In genomic region chr5:150626853-150627276, GRCh38 we compare ENCODE assay signal across 13 cellular contexts. TPM values are rescaled to one million over a fixed set of nuclear protein-coding genes. Genes with fewer than 3 reads are reported as not detected.
DNase-seq lines count a peak whose midpoint lies in the region; ATAC-seq, FAIRE-seq and TF ChIP-seq lines count a peak whose summit lies in the region.
"Had no signal": no experiment of that assay in that cellular context is flagged by ENCODE, and none has a peak within 500 bp of the region (broad histone marks: within the 10 kb centered on the region; RNA-seq: fewer than 3 reads in every experiment).

No MANE protein-coding gene starts in this region.

- peak; percentile 55 for DNase-seq in AG20443 (ENCODE audit: low spot score)
- DNase-seq in GM12878 (ENCODE audit: low read depth, low spot score) = no peak
- no peak for DNase-seq in right atrium auricular region (ENCODE audit: low spot score)
- no peak for DNase-seq in prostate gland (ENCODE audit: low spot score)
- no peak for DNase-seq in activated CD8-positive, alpha-beta memory T cell treated with anti-CD3 and anti-CD28 coated beads, Interleukin-2, amount 10 ng/mL, durations not matched to agents 7 days and 5 days
- no peak for DNase-seq in COR-L47 (lab: John Stamatoyannopoulos, UW)
- DNase-seq in activated CD4-positive, alpha-beta memory T cell treated with anti-CD3 and anti-CD28 coated beads, Interleukin-2, amount 10 ng/mL, durations not matched to agents 7 days and 5 days = no peak
- DNase-seq in SKM-1 treated with dmso at 0.1 percent for 144 hours (lab: John Stamatoyannopoulos, UW; ENCODE audit: unreplicated experiment) = no peak
- DNase-seq: ACHN; activated CD4-positive, alpha-beta memory T cell treated with anti-CD3 and anti-CD28 coated beads for 36 hours; activated naive CD8-positive, alpha-beta T cell treated with anti-CD3 and anti-CD28 coated beads, Interleukin-2, amount 10 ng/mL, durations not matched to agents 7 days and 5 days; GDM1; mesendoderm had no signal

- H3K27ac ChIP-seq in GM12878 (ENCODE audit: control insufficient read depth, insufficient read depth) = peak overlapping the region; percentile 59
- peak overlapping the region; percentile 99 for H3K27ac ChIP-seq in right atrium auricular region
- peak overlapping the region; percentile 84 for H3K27ac ChIP-seq in prostate gland

- no peak overlapping the region for H3K4me3 Mint-ChIP-seq in activated CD8-positive, alpha-beta memory T cell treated with anti-CD3 and anti-CD28 coated beads, Interleukin-2, amount 10 ng/mL, durations not matched to agents 7 days and 5 days
- no peak overlapping the region for H3K4me3 Mint-ChIP-seq in activated CD4-positive, alpha-beta memory T cell treated with anti-CD3 and anti-CD28 coated beads, Interleukin-2, amount 10 ng/mL, durations not matched to agents 7 days and 5 days
- H3K4me3 Mint-ChIP-seq: activated CD4-positive, alpha-beta memory T cell treated with anti-CD3 and anti-CD28 coated beads for 36 hours; activated naive CD8-positive, alpha-beta T cell treated with anti-CD3 and anti-CD28 coated beads, Interleukin-2, amount 10 ng/mL, durations not matched to agents 7 days and 5 days had no signal

- peak overlapping the region; percentile 73 for H3K4me2 ChIP-seq in GM12878 (ENCODE audit: control insufficient read depth, insufficient read depth)

- H3K9me3 Mint-ChIP-seq in activated CD8-positive, alpha-beta memory T cell treated with anti-CD3 and anti-CD28 coated beads, Interleukin-2, amount 10 ng/mL, durations not matched to agents 7 days and 5 days (ENCODE audit: low read depth) = no peaks in the 10 kb centered on the region
- no peaks in the 10 kb centered on the region for H3K9me3 Mint-ChIP-seq in activated CD4-positive, alpha-beta memory T cell treated with anti-CD3 and anti-CD28 coated beads, Interleukin-2, amount 10 ng/mL, durations not matched to agents 7 days and 5 days
- H3K9me3 Mint-ChIP-seq: activated CD4-positive, alpha-beta memory T cell treated with anti-CD3 and anti-CD28 coated beads for 36 hours; activated naive CD8-positive, alpha-beta T cell treated with anti-CD3 and anti-CD28 coated beads, Interleukin-2, amount 10 ng/mL, durations not matched to agents 7 days and 5 days had no signal

- H2AFZ ChIP-seq in GM12878 (ENCODE audit: control insufficient read depth, low read depth, low read length) = no peak overlapping the region; the same call in 1 of the 2 replicates

- H3K27me3 Mint-ChIP-seq in activated CD8-positive, alpha-beta memory T cell treated with anti-CD3 and anti-CD28 coated beads, Interleukin-2, amount 10 ng/mL, durations not matched to agents 7 days and 5 days = peaks cover 25% of the 10 kb centered on the region
- peaks cover 28% of the 10 kb centered on the region for H3K27me3 Mint-ChIP-seq in activated CD4-positive, alpha-beta memory T cell treated with anti-CD3 and anti-CD28 coated beads, Interleukin-2, amount 10 ng/mL, durations not matched to agents 7 days and 5 days

- intact Hi-C loops in GM12878 (cut with micrococcal nuclease; ENCODE audit: unreplicated experiment) (loop anchor here (1.0 to 10.0 kb wide), 2 partner anchors 64 to 172 kb away; no protein-coding TSS in a partner anchor), prostate gland (cut with DNase I) (no loop called here)

- no peaks in the 10 kb centered on the region for H3K36me3 ChIP-seq in GM12878 (ENCODE audit: control insufficient read depth in 2 of 2, insufficient read depth in 2 of 2, low read length in 1 of 2)
- peaks cover 8% of the 10 kb centered on the region for H3K36me3 ChIP-seq in right atrium auricular region
- H3K36me3 ChIP-seq in prostate gland = no peaks in the 10 kb centered on the region

- FAIRE-seq in GM12878 (lab: Jason Lieb, UNC) = no peak

- H3K36me3 Mint-ChIP-seq in activated CD8-positive, alpha-beta memory T cell treated with anti-CD3 and anti-CD28 coated beads, Interleukin-2, amount 10 ng/mL, durations not matched to agents 7 days and 5 days = no peaks in the 10 kb centered on the region
- H3K36me3 Mint-ChIP-seq in activated CD4-positive, alpha-beta memory T cell treated with anti-CD3 and anti-CD28 coated beads, Interleukin-2, amount 10 ng/mL, durations not matched to agents 7 days and 5 days (ENCODE audit: low read depth) = no peaks in the 10 kb centered on the region
- H3K36me3 Mint-ChIP-seq: activated CD4-positive, alpha-beta memory T cell treated with anti-CD3 and anti-CD28 coated beads for 36 hours had no signal

- TF ChIP-seq POLR2A in GM12878 (IDR thresholded peaks at IDR 0.05; ENCODE audit: low read depth, low read length) (no peak), prostate gland (IDR thresholded peaks at IDR 0.05) (peak; percentile 43)

- H3K9ac ChIP-seq in GM12878 (ENCODE audit: control insufficient read depth, insufficient read depth, low read length) = peak overlapping the region; percentile 58

- no peak for TF ChIP-seq RAD21 in GM12878 (IDR thresholded peaks at IDR 0.05; ENCODE audit: insufficient read depth, low read depth, low read length)

- ATAC-seq in GM12878 = peak; percentile 11
- ATAC-seq in activated CD8-positive, alpha-beta memory T cell treated with anti-CD3 and anti-CD28 coated beads, Interleukin-2, amount 10 ng/mL, durations not matched to agents 7 days and 5 days = no peak

- 32% methylated on average over 5 of the region's 5 CpGs for WGBS in GM12878 (ENCODE audit: insufficient coverage, insufficient replicate concordance, low lambda C conversion rate, missing lambda C conversion rate)
- WGBS in prostate gland = 43% methylated on average over 5 of the region's 5 CpGs

- POLR2A ChIA-PET in GM12878 (lab: Charles Lee) = interaction anchor here (0.5 to 2.7 kb wide), 10 partner anchors 15 to 216 kb away, joined by 3 to 25 read pairs (median 4); partner anchors contain the start of gene CD74
- POLR2A ChIA-PET in activated CD4-positive, alpha-beta memory T cell treated with anti-CD3 and anti-CD28 coated beads, Interleukin-2, amount 10 ng/mL, durations not matched to agents 7 days and 5 days (lab: Charles Lee) = no interaction called here

- peaks cover 13% of the 10 kb centered on the region for H3K4me1 Mint-ChIP-seq in activated CD8-positive, alpha-beta memory T cell treated with anti-CD3 and anti-CD28 coated beads, Interleukin-2, amount 10 ng/mL, durations not matched to agents 7 days and 5 days
- H3K4me1 Mint-ChIP-seq in activated CD4-positive, alpha-beta memory T cell treated with anti-CD3 and anti-CD28 coated beads, Interleukin-2, amount 10 ng/mL, durations not matched to agents 7 days and 5 days = peaks cover 12% of the 10 kb centered on the region

- SMC1A ChIA-PET in GM12878 (lab: Charles Lee; ENCODE audit: uncharacterized antibody, unreplicated experiment) = interaction anchor here (0.7 to 3.1 kb wide), 16 partner anchors 11 to 219 kb away, joined by 3 to 21 read pairs (median 4); partner anchors contain the start of genes IRGM and RBM22

- RAD21 ChIA-PET in GM12878 (lab: Charles Lee; ENCODE audit: unreplicated experiment) = interaction anchor here (0.8 to 2.3 kb wide), 15 partner anchors 14 to 585 kb away, joined by 3 to 17 read pairs (median 5); partner anchors contain the start of genes IRGM and RBM22

- in situ Hi-C loops in GM12878 (cut with MboI) = no loop called here

- H3K4me1 ChIP-seq in GM12878 (ENCODE audit: control insufficient read depth, insufficient read depth, low read length) (peaks cover 39% of the 10 kb centered on the region), right atrium auricular region (peaks cover 0 to 86% of the 10 kb centered on the region in 2 donors), prostate gland (replicated peaks) (no peaks in the 10 kb centered on the region)

- no peak overlapping the region for H3K27ac Mint-ChIP-seq in activated CD8-positive, alpha-beta memory T cell treated with anti-CD3 and anti-CD28 coated beads, Interleukin-2, amount 10 ng/mL, durations not matched to agents 7 days and 5 days
- H3K27ac Mint-ChIP-seq in activated CD4-positive, alpha-beta memory T cell treated with anti-CD3 and anti-CD28 coated beads, Interleukin-2, amount 10 ng/mL, durations not matched to agents 7 days and 5 days = no peak overlapping the region
- H3K27ac Mint-ChIP-seq: activated CD4-positive, alpha-beta memory T cell treated with anti-CD3 and anti-CD28 coated beads for 36 hours; activated naive CD8-positive, alpha-beta T cell treated with anti-CD3 and anti-CD28 coated beads, Interleukin-2, amount 10 ng/mL, durations not matched to agents 7 days and 5 days had no signal

- TF ChIP-seq EP300 in GM12878 (IDR thresholded peaks at IDR 0.05; ENCODE audit: borderline replicate concordance in 1 of 2, control insufficient read depth in 1 of 2, low read depth in 2 of 2, low read length in 2 of 2) = no peak

- TF ChIP-seq CTCF in GM12878 (IDR thresholded peaks at IDR 0.05 in 2 of 3, conservative IDR thresholded peaks at IDR 0.05 in 1 of 3; ENCODE audit: control insufficient read depth in 2 of 3, extremely low read depth in 1 of 3, insufficient read depth in 1 of 3, low read depth in 3 of 3, low read length in 3 of 3) (no peak), right atrium auricular region (IDR thresholded peaks at IDR 0.05) (no peak), prostate gland (IDR thresholded peaks at IDR 0.05) (no peak)

- H3K4me3 ChIP-seq in GM12878 (peak overlapping the region; percentile 91), right atrium auricular region (peak overlapping the region; percentile 84 to 90), prostate gland (no peak overlapping the region)

- CTCF ChIA-PET in GM12878 (lab: Yijun Ruan, JAX) = interaction anchor here (0.7 to 3.2 kb wide), 9 partner anchors 16 to 74 kb away, joined by 3 to 17 read pairs (median 5); partner anchors contain the start of gene RBM22
- CTCF ChIA-PET in activated CD8-positive, alpha-beta memory T cell treated with anti-CD3 and anti-CD28 coated beads, Interleukin-2, amount 10 ng/mL, durations not matched to agents 7 days and 5 days (lab: Charles Lee) = no interaction called here
- CTCF ChIA-PET in activated CD4-positive, alpha-beta memory T cell treated with anti-CD3 and anti-CD28 coated beads, Interleukin-2, amount 10 ng/mL, durations not matched to agents 7 days and 5 days (lab: Charles Lee) = no interaction called here

- BruUV-seq in GM12878 (replicated peaks; lab: Mats Ljungman, UMichigan) = no TSS peak

- H3K79me2 ChIP-seq in GM12878 (ENCODE audit: control insufficient read depth, insufficient read depth, low read length) = peaks cover 35% of the 10 kb centered on the region

- no peaks in the 10 kb centered on the region for H4K20me1 ChIP-seq in GM12878 (ENCODE audit: control insufficient read depth, insufficient read depth)

- H3K27me3 ChIP-seq in GM12878 (replicated peaks in 1 of 2; ENCODE audit: control insufficient read depth in 2 of 2, insufficient read depth in 2 of 2, low read length in 1 of 2) (no peaks in the 10 kb centered on the region), right atrium auricular region (no peaks in the 10 kb centered on the region), prostate gland (replicated peaks; ENCODE audit: insufficient read depth) (no peaks in the 10 kb centered on the region)

- H3K9me3 ChIP-seq in GM12878 (replicated peaks; ENCODE audit: control insufficient read depth, insufficient read depth, low read length) (no peaks in the 10 kb centered on the region), right atrium auricular region (no peaks in the 10 kb centered on the region), prostate gland (no peaks in the 10 kb centered on the region)

RNA-seq across cellular contexts. Expression of gene SYNPO, which starts 13.6 kb away (rescaled TPM):
- total RNA-seq in GM12878 (2013; cell fraction: nucleolus; rRNA removed) = 27.3 and 29.8 TPM in 2 replicates
- total RNA-seq in GM12878 (2014; rRNA removed) (3.3 and 3.4 TPM in 2 replicates), GM12878 (2014; rRNA removed; fragmentation: Illumina TruSeq; extraction: Trizol) (4.4 and 4.5 TPM in 2 replicates), GM12878 (2021) (21.0 and 21.8 TPM in 2 replicates), right atrium auricular region (100 to 1,000 TPM; 369 to 413 TPM), prostate gland (10 to 100 TPM; 13.7 to 61.0 TPM)
- polyA plus RNA-seq in GM12878 (2011; ENCODE audit: low read depth) = 10.8 TPM
- polyA plus RNA-seq in GM12878 (2011; rRNA removed) (11.0 and 18.3 TPM in 2 replicates), GM12878 (2014; fragmentation: Illumina TruSeq; extraction: Trizol) (8.7 and 9.4 TPM in 2 replicates), GM12878 (2014; fragmentation: Nextera tagmentation; extraction: Ambion mirVana) (1 to 10 TPM; 1.9 to 2.3 TPM), GM12878 (2014; rRNA removed) (10.1 and 10.7 TPM in 2 replicates), GM12878 (2016; fragmentation: Nextera tagmentation; extraction: Ambion mirVana) (1 to 10 TPM in 1 of 2 experiments, under 1 TPM in 1; 0.77 to 2.0 TPM)
- 24.0 and 25.6 TPM in 2 replicates for polyA plus RNA-seq in GM12878 (2011; cell fraction: cytosol; rRNA removed)
- polyA plus RNA-seq in GM12878 (2011; cell fraction: nucleus; rRNA removed) = 20.3 and 21.1 TPM in 2 replicates
- 19.5 and 20.5 TPM in 2 replicates for polyA plus RNA-seq in GM12878 (2012)
- polyA minus RNA-seq in GM12878 (2011; rRNA and poly(A)+ RNA removed) = 18.7 and 24.1 TPM in 2 replicates
- 10.3 and 10.8 TPM in 2 replicates for polyA minus RNA-seq in GM12878 (2011; cell fraction: cytosol; rRNA and poly(A)+ RNA removed)
- 7.5 and 11.7 TPM in 2 replicates for polyA minus RNA-seq in GM12878 (2011; cell fraction: nucleus; rRNA and poly(A)+ RNA removed)
- under 1 TPM; 0.05 to 0.09 TPM for total RNA-seq in activated CD8-positive, alpha-beta memory T cell treated with anti-CD3 and anti-CD28 coated beads, Interleukin-2, amount 10 ng/mL, durations not matched to agents 7 days and 5 days
- total RNA-seq in activated CD4-positive, alpha-beta memory T cell treated with anti-CD3 and anti-CD28 coated beads, Interleukin-2, amount 10 ng/mL, durations not matched to agents 7 days and 5 days = under 1 TPM; 0.08 to 0.10 TPM

RNA-seq across cellular contexts. Expression of gene MYOZ3, which starts 34.2 kb away (rescaled TPM):
- total RNA-seq in GM12878 (2013; cell fraction: nucleolus; rRNA removed) = not detected in 2 replicates
- 1.1 TPM in 1 of 2 replicates, not detected in the other for total RNA-seq in GM12878 (2014; rRNA removed)
- 0.04 TPM in 1 of 2 replicates, not detected in the other for total RNA-seq in GM12878 (2014; rRNA removed; fragmentation: Illumina TruSeq; extraction: Trizol)
- total RNA-seq in GM12878 (2021) = 0.18 TPM in 1 of 2 replicates, not detected in the other
- not detected for polyA plus RNA-seq in GM12878 (2011; ENCODE audit: low read depth)
- not detected in 2 replicates for polyA plus RNA-seq in GM12878 (2011; rRNA removed)
- polyA plus RNA-seq in GM12878 (2011; cell fraction: cytosol; rRNA removed) = not detected in 2 replicates
- polyA plus RNA-seq in GM12878 (2011; cell fraction: nucleus; rRNA removed) = 0.03 TPM in 1 of 2 replicates, not detected in the other
- 0.11 and 0.18 TPM in 2 replicates for polyA plus RNA-seq in GM12878 (2012)
- 0.09 and 0.10 TPM in 2 replicates for polyA plus RNA-seq in GM12878 (2014; fragmentation: Illumina TruSeq; extraction: Trizol)
- not detected for polyA plus RNA-seq in GM12878 (2014; fragmentation: Nextera tagmentation; extraction: Ambion mirVana)
- 0.08 and 0.62 TPM in 2 replicates for polyA plus RNA-seq in GM12878 (2014; rRNA removed)
- polyA plus RNA-seq in GM12878 (2016; fragmentation: Nextera tagmentation; extraction: Ambion mirVana) = under 1 TPM in 1 of 2 experiments, not detected in 1; 0.11 TPM
- not detected in 2 replicates for polyA minus RNA-seq in GM12878 (2011; rRNA and poly(A)+ RNA removed)
- polyA minus RNA-seq in GM12878 (2011; cell fraction: cytosol; rRNA and poly(A)+ RNA removed) = not detected in 2 replicates
- not detected in 2 replicates for polyA minus RNA-seq in GM12878 (2011; cell fraction: nucleus; rRNA and poly(A)+ RNA removed)
- total RNA-seq in right atrium auricular region = 1 to 10 TPM; 2.0 to 3.5 TPM
- total RNA-seq in prostate gland = 10 to 100 TPM in 1 of 2 donors, 1 to 10 TPM in 1; 1.2 to 14.1 TPM
- total RNA-seq in activated CD8-positive, alpha-beta memory T cell treated with anti-CD3 and anti-CD28 coated beads, Interleukin-2, amount 10 ng/mL, durations not matched to agents 7 days and 5 days = not detected
- under 1 TPM in 1 of 2 experiments, not detected in 1; 0.13 TPM for total RNA-seq in activated CD4-positive, alpha-beta memory T cell treated with anti-CD3 and anti-CD28 coated beads, Interleukin-2, amount 10 ng/mL, durations not matched to agents 7 days and 5 days

Comparison
In these comparisons a context has a peak if more than half of its experiments do, and no peak if none do; other contexts are left out.
1. H3K4me3 ChIP-seq: peak in GM12878 (single experiment) and right atrium auricular region (2 of 2); none in prostate gland (0 of 2).
2. RNA of gene SYNPO, which starts 13.6 kb away (total RNA-seq): 369 to 413 TPM in right atrium auricular region; 13.7 to 61.0 TPM in prostate gland, 3.3 to 29.8 TPM in GM12878, 0.08 to 0.10 TPM in activated CD4-positive, alpha-beta memory T cell treated with anti-CD3 and anti-CD28 coated beads, Interleukin-2, amount 10 ng/mL, durations not matched to agents 7 days and 5 days and 0.05 to 0.09 TPM in activated CD8-positive, alpha-beta memory T cell treated with anti-CD3 and anti-CD28 coated beads, Interleukin-2, amount 10 ng/mL, durations not matched to agents 7 days and 5 days; every median in the first group is over 4 times any median in the second.
3. Peak in every context shown above with its lines, with median percentiles within 50 percentile points of each other: H3K27ac ChIP-seq.